In genomic region chr1:46725736-46726108, GRCh38 we compare ENCODE assay signal across 19 cellular contexts. TPM values are rescaled to one million over a fixed set of nuclear protein-coding genes. Genes with fewer than 3 reads are reported as not detected.
DNase-seq lines count a peak whose midpoint lies in the region; ATAC-seq and TF ChIP-seq lines count a peak whose summit lies in the region.
"Had no signal": no experiment of that assay in that cellular context is flagged by ENCODE, and none has a peak within 500 bp of the region (broad histone marks: within the 10 kb centered on the region; RNA-seq: fewer than 3 reads in every experiment).

No MANE protein-coding gene starts in this region.

- 69 to 74% methylated on average over 3 of the region's 3 CpGs for WGBS in thyroid gland, 2 donors
- 67 to 72% (median 67%) methylated on average over 3 of the region's 3 CpGs for WGBS in heart left ventricle, 4 donors

- H3K36me3 ChIP-seq in thyroid gland (no peaks in the 10 kb centered on the region), heart left ventricle (no peaks in the 10 kb centered on the region)
- H3K36me3 ChIP-seq: BE2C, left ventricle myocardium inferior, stomach, tibial nerve had no signal

- H3K27ac ChIP-seq in thyroid gland (no peak overlapping the region), heart left ventricle (no peak overlapping the region)
- H3K27ac ChIP-seq: left ventricle myocardium inferior, psoas muscle, stomach, tibial nerve had no signal

- intact Hi-C loops in thyroid gland (cut with DNase I): loop anchor here (5.0 to 10.0 kb wide), 2 partner anchors 193 to 251 kb away; no protein-coding TSS in a partner anchor
- intact Hi-C loops in heart left ventricle (cut with DNase I): loop anchor here (1.0 to 10.0 kb wide), 11 partner anchors 103 to 321 kb away; a partner anchor contains a TSS

- TF ChIP-seq POLR2A in thyroid gland (IDR thresholded peaks at IDR 0.05): no peak
- TF ChIP-seq POLR2A in heart left ventricle (IDR thresholded peaks at IDR 0.05): no peak

- TF ChIP-seq CTCF in choroid plexus epithelial cell (conservative IDR thresholded peaks at IDR 0.05; ENCODE audit: low read depth, low read length) (no peak), thyroid gland (IDR thresholded peaks at IDR 0.05) (no peak), heart left ventricle (IDR thresholded peaks at IDR 0.05) (no peak)

- H3K4me3 ChIP-seq in choroid plexus epithelial cell (ENCODE audit: low read depth, low read length) (no peak overlapping the region), thyroid gland (replicated peaks in 1 of 3) (no peak overlapping the region), heart left ventricle (no peak overlapping the region)
- H3K4me3 ChIP-seq: left ventricle myocardium inferior, psoas muscle, stomach, tibial nerve had no signal

- H3K9me3 ChIP-seq in thyroid gland (no peaks in the 10 kb centered on the region), heart left ventricle (peaks cover 0 to under 1% (median 0%) of the 10 kb centered on the region in 12 donors)
- H3K9me3 ChIP-seq: BE2C, left ventricle myocardium inferior, psoas muscle, stomach had no signal

- peak; percentile 57 for DNase-seq in ELR (ENCODE audit: low read depth)
- peak; percentile 66 for DNase-seq in M059J (ENCODE audit: low read depth)
- DNase-seq in choroid plexus epithelial cell (ENCODE audit: low read depth): peak; percentile 60
- peak; percentile 74 for DNase-seq in iris pigment epithelial cell (ENCODE audit: low read depth)
- DNase-seq in thyroid gland: no peak
- DNase-seq in heart left ventricle: no peak
- DNase-seq in AG08396 (ENCODE audit: low spot score): no peak
- DNase-seq: GOT3 had no signal

- H3K27me3 ChIP-seq in thyroid gland (no peaks in the 10 kb centered on the region), heart left ventricle (peaks cover 0 to 23% (median 0%) of the 10 kb centered on the region in 9 donors)
- H3K27me3 ChIP-seq: BE2C had no signal

- peaks cover 0 to 3% of the 10 kb centered on the region in 2 donors for H3K4me1 ChIP-seq in thyroid gland
- H3K4me1 ChIP-seq in heart left ventricle: peaks cover 0 to 18% (median 7%) of the 10 kb centered on the region in 12 donors
- H3K4me1 ChIP-seq: BE2C had no signal

- ATAC-seq in heart left ventricle: no peak
- no peak for ATAC-seq in HG02678 (IDR thresholded peaks at IDR 0.05; ENCODE audit: unreplicated experiment)

RNA-seq across cellular contexts. Expression of gene EFCAB14, which starts 6.8 kb away (rescaled TPM):
- total RNA-seq in M059J (2014; rRNA removed; shearing (Covaris generic)): 71.6 and 113 TPM in 2 replicates
- total RNA-seq in thyroid gland (100 to 1,000 TPM; 129 to 162 (median 138) TPM), heart left ventricle (10 to 100 TPM; 46.6 to 91.9 (median 64.0) TPM)
- polyA plus RNA-seq in heart left ventricle: 10 to 100 TPM; 10.7 to 39.4 TPM

RNA-seq across cellular contexts. Expression of gene TEX38, which starts 54.1 kb away (rescaled TPM):
- not detected in 2 replicates for total RNA-seq in M059J (2014; rRNA removed; shearing (Covaris generic))
- total RNA-seq in thyroid gland (1 to 10 TPM in 1 of 4 donors, not detected in 3; 2.1 TPM), heart left ventricle (under 1 TPM in 1 of 9 donors, not detected in 8; 0.81 TPM)
- not detected for polyA plus RNA-seq in heart left ventricle
- total RNA-seq: A673; CD8-positive, alpha-beta memory T cell; cerebellum; naive thymus-derived CD8-positive, alpha-beta T cell; psoas muscle; skeletal muscle tissue; stomach; tibial nerve had no signal
- polyA plus RNA-seq: naive thymus-derived CD8-positive, alpha-beta T cell; stomach had no signal

RNA-seq across cellular contexts. Expression of gene ATPAF1, which starts 57.6 kb away (rescaled TPM):
- total RNA-seq in M059J (2014; rRNA removed; shearing (Covaris generic)): 68.4 and 94.2 TPM in 2 replicates
- total RNA-seq in thyroid gland (10 to 100 TPM; 48.0 to 85.6 (median 56.3) TPM), heart left ventricle (100 to 1,000 TPM; 147 to 237 (median 179) TPM)
- polyA plus RNA-seq in heart left ventricle: 100 to 1,000 TPM in 1 of 2 donors, 10 to 100 TPM in 1; 96.8 to 263 TPM

Comparison
In these comparisons a context has a peak if more than half of its experiments do, and no peak if none do; other contexts are left out.
1. DNase-seq: peak in ELR (single experiment), M059J (single experiment), choroid plexus epithelial cell (single experiment) and iris pigment epithelial cell (single experiment); none in thyroid gland (0 of 2), heart left ventricle (0 of 5) and AG08396 (single experiment).